ENCODE assay signal across 17 cellular contexts in the genomic region with DNA sequence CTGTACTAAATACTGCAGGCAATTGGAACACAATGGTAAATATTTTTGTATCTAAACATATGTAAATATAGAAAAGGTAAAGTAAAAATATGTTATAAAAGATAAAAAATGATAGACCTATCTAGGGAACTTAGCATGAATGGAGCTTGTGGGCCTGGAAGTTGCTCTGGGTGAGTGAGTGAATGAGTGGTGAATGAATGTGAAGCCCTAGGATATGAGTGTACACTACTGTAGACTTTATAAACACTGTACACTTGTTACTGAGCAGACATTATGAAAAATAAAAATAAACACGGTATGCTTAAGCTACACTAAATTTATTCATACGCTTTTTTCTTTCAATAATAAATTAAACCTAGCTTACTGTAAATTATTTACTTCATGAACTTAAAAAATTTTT. TPM values are rescaled to one million over a fixed set of nuclear protein-coding genes. Genes with fewer than 3 reads are reported as not detected.
DNase-seq lines count a peak whose midpoint lies in the region; ATAC-seq and TF ChIP-seq lines count a peak whose summit lies in the region.
"Had no signal": no experiment of that assay in that cellular context is flagged by ENCODE, and none has a peak within 500 bp of the region (broad histone marks: within the 10 kb centered on the region; RNA-seq: fewer than 3 reads in every experiment).

No MANE protein-coding gene starts in this region.

- H3K4me3 ChIP-seq in Loucy (ENCODE audit: low read length, poor library complexity, severe bottlenecking): no peak overlapping the region
- peak overlapping the region in 1 of 8 donors; percentile 47 for H3K4me3 ChIP-seq in spleen
- H3K4me3 ChIP-seq: GM23248 had no signal

- DNase-seq in ELR (ENCODE audit: low read depth) (peak; percentile 45), spleen (no peak), mucosa of gallbladder (ENCODE audit: low spot score) (no peak)
- DNase-seq: CD4-positive, alpha-beta T cell; CD8-positive, alpha-beta memory T cell; DMS 273 treated with DMSO at 0.1 percent for 48 hours; DMS79; EL; GM23248; H7; HCEC 1CT had no signal

- H3K4me2 ChIP-seq in Loucy (ENCODE audit: low read depth, low read length, poor library complexity, severe bottlenecking): peak overlapping the region; percentile 86

- H4K20me1 ChIP-seq in Loucy (ENCODE audit: insufficient read depth, low read length, poor library complexity, severe bottlenecking): peaks cover 18% of the 10 kb centered on the region

- no peak overlapping the region for H2AFZ ChIP-seq in Loucy (ENCODE audit: low read length)
- H2AFZ ChIP-seq: GM23248 had no signal

- peak overlapping the region in 5 of 8 donors; percentile 77 to 92 (median 84) for H3K27ac ChIP-seq in spleen
- H3K27ac ChIP-seq: C4-2B, GM23248 had no signal

- H3K79me2 ChIP-seq in Loucy (ENCODE audit: insufficient read depth, low read length): peaks cover 94% of the 10 kb centered on the region

- ATAC-seq in HG02588 (IDR thresholded peaks at IDR 0.05; ENCODE audit: unreplicated experiment) (no peak), HG03442 (IDR thresholded peaks at IDR 0.05; ENCODE audit: unreplicated experiment) (no peak)

- no peak overlapping the region for H3K9ac ChIP-seq in Loucy (ENCODE audit: low read depth, low read length, poor library complexity, severe bottlenecking)
- H3K9ac ChIP-seq: GM23248 had no signal

- H3K9me3 ChIP-seq in Loucy (ENCODE audit: insufficient read depth, low read depth, low read length) (no peaks in the 10 kb centered on the region), spleen (no peaks in the 10 kb centered on the region)

- TF ChIP-seq POLR2A in spleen (IDR thresholded peaks at IDR 0.05): no peak

- H3K4me1 ChIP-seq in Loucy (ENCODE audit: insufficient read depth, low read length, poor library complexity, severe bottlenecking) (peaks cover 57% of the 10 kb centered on the region), spleen (peaks cover 0 to 49% (median 32%) of the 10 kb centered on the region in 6 donors)

- H3K27me3 ChIP-seq in Loucy (ENCODE audit: insufficient read depth, low read length, poor library complexity, severe bottlenecking): no peaks in the 10 kb centered on the region
- H3K27me3 ChIP-seq in spleen (replicated peaks in 1 of 7): no peaks in the 10 kb centered on the region

- 95 to 99% (median 97%) methylated on average over 2 of the region's 2 CpGs for WGBS in spleen, 5 donors

- intact Hi-C loops in spleen (cut with DNase I; ENCODE audit: low total_unique reads): no loop called here

- no peaks in the 10 kb centered on the region for H3K9me2 ChIP-seq in Loucy (replicated peaks; ENCODE audit: low read depth, low read length)

- H3F3A ChIP-seq in Loucy (ENCODE audit: low read depth): peaks cover 5% of the 10 kb centered on the region; the same call in 1 of the 2 replicates

- H3K36me3 ChIP-seq in Loucy (ENCODE audit: insufficient read depth, low read length) (no peaks in the 10 kb centered on the region), spleen (no peaks in the 10 kb centered on the region)

- TF ChIP-seq CTCF in Loucy (conservative IDR thresholded peaks at IDR 0.05; ENCODE audit: low read length): no peak
- no peak for TF ChIP-seq CTCF in spleen (IDR thresholded peaks at IDR 0.05 in 8 of 11, conservative IDR thresholded peaks at IDR 0.05 in 3 of 11)

RNA-seq across cellular contexts. Expression of gene FNTB, which starts 7.8 kb away (rescaled TPM):
- 10 to 100 TPM in 5 of 7 donors, 1 to 10 TPM in 2; 9.5 to 17.0 (median 11.9) TPM for total RNA-seq in spleen
- 1 to 10 TPM; 4.7 to 4.9 (median 4.9) TPM for polyA plus RNA-seq in spleen
- total RNA-seq in mucosa of gallbladder: 16.7 TPM

RNA-seq across cellular contexts. Expression of gene RAB15, which starts 22.4 kb away (rescaled TPM):
- total RNA-seq in spleen: 1 to 10 TPM; 1.3 to 7.0 (median 2.9) TPM
- polyA plus RNA-seq in spleen: 1 to 10 TPM; 1.2 to 1.8 (median 1.5) TPM
- 16.5 TPM for total RNA-seq in mucosa of gallbladder

RNA-seq across cellular contexts. Expression of gene GPX2, which starts 52.0 kb away (rescaled TPM):
- total RNA-seq in spleen: not detected
- under 1 TPM in 1 of 3 donors, not detected in 2; 0.26 TPM for polyA plus RNA-seq in spleen
- total RNA-seq in mucosa of gallbladder: 617 TPM
- total RNA-seq: A172; A673; CD4-positive, alpha-beta T cell; CD8-positive, alpha-beta memory T cell; GM23248 had no signal
- polyA plus RNA-seq: CD8-positive, alpha-beta memory T cell; GM23248 had no signal

Comparison
In these comparisons a context has a peak if more than half of its experiments do, and no peak if none do; other contexts are left out.
1. RNA of gene GPX2, which starts 52.0 kb away (total RNA-seq): 617 TPM in mucosa of gallbladder (single experiment); not detected in spleen; every median in the first group is over 100 times any median in the second.